Comparison of ENCODE assay signal across 10 cellular contexts in the genomic region with DNA sequence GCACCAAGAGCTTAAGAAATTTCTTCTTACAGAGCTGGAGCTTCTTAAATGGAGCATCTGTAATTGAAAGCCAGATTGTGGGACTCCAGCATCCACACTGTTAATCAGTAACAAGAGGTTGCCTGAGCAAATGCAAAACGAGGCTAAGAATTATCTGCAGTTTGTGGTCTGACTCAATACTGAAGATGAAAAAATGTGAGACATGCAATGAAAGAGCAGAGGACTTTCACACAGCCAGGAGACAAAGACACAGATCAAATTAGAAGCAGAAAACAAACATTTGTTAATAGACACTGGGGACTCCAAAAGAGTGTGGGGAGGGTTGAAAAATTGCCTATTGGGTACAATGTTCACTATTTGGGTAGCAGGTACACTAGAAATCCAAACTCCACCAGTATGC.
A peak's percentile ranks its signal among the peaks of the same experiment; 100 is the strongest.
DNase-seq lines count a peak whose midpoint lies in the region; ATAC-seq lines count a peak whose summit lies in the region.
"Had no signal": no experiment of that assay in that cellular context is flagged by ENCODE, and none has a peak within 500 bp of the region (broad histone marks: within the 10 kb centered on the region; RNA-seq: fewer than 3 reads in every experiment).

No MANE protein-coding gene starts in this region.

- H3K27me3 ChIP-seq in adipocyte (replicated peaks; ENCODE audit: control insufficient read depth, insufficient read depth, low read length) (no peaks in the 10 kb centered on the region), HAP-1 (ENCODE audit: low read depth) (no peaks in the 10 kb centered on the region)

- H3K4me1 ChIP-seq in adipocyte (ENCODE audit: control insufficient read depth, insufficient read depth, low read length) (no peaks in the 10 kb centered on the region), HAP-1 (peaks cover 32% of the 10 kb centered on the region)

- peak overlapping the region; percentile 57 for H3K4me3 ChIP-seq in GM08714 (ENCODE audit: low read length)
- H3K4me3 ChIP-seq in adipocyte (ENCODE audit: low read length) = no peak overlapping the region
- no peak overlapping the region for H3K4me3 ChIP-seq in HAP-1

- peak; percentile 48 for DNase-seq in adipocyte (ENCODE audit: low read depth)
- DNase-seq in activated effector memory CD4-positive, alpha-beta T cell treated with anti-CD3 and anti-CD28 coated beads, Interleukin-2, amount 50 U/mL, for 16 hours = no peak
- DNase-seq in HAP-1 (ENCODE audit: low spot score in 2 of 2) = no peak
- no peak for DNase-seq in foreskin melanocyte
- DNase-seq: NCI-H2081; stimulated activated CD4-positive, alpha-beta T cell treated with anti-CD3 and anti-CD28 coated beads, Interleukin-4, amount 100 ng/mL, for 1 hour had no signal

- in situ Hi-C loops in HAP-1 (cut with MboI; ENCODE audit: low sequenced_read_pairs) = no loop called here

- ATAC-seq in GM19395 (IDR thresholded peaks at IDR 0.05; ENCODE audit: unreplicated experiment) (peak; percentile 88), HG02970 (IDR thresholded peaks at IDR 0.05; ENCODE audit: low FRiP score, unreplicated experiment) (peak; percentile 75)
- no peak for ATAC-seq in activated CD4-positive, CD25-positive, alpha-beta regulatory T cell treated with anti-CD3 and anti-CD28 coated beads, Interleukin-2, amount 50 U/mL, for 24 hours

- no peaks in the 10 kb centered on the region for H3K9me3 ChIP-seq in adipocyte (ENCODE audit: control insufficient read depth, low read length)
- no peaks in the 10 kb centered on the region for H3K9me3 ChIP-seq in HAP-1

- H3K36me3 ChIP-seq in adipocyte (ENCODE audit: control insufficient read depth, insufficient read depth, low read length, severe bottlenecking) (no peaks in the 10 kb centered on the region), HAP-1 (replicated peaks) (no peaks in the 10 kb centered on the region)

- H3K9ac ChIP-seq in adipocyte (ENCODE audit: low read length) = no peak overlapping the region

Comparison
In these comparisons a context has a peak if more than half of its experiments do, and no peak if none do; other contexts are left out.
1. ATAC-seq: peak in GM19395 (single experiment) and HG02970 (single experiment); none in activated CD4-positive, CD25-positive, alpha-beta regulatory T cell treated with anti-CD3 and anti-CD28 coated beads, Interleukin-2, amount 50 U/mL, for 24 hours (0 of 2).